Comparison of ENCODE assay signal across 1 cellular context in the genomic region with DNA sequence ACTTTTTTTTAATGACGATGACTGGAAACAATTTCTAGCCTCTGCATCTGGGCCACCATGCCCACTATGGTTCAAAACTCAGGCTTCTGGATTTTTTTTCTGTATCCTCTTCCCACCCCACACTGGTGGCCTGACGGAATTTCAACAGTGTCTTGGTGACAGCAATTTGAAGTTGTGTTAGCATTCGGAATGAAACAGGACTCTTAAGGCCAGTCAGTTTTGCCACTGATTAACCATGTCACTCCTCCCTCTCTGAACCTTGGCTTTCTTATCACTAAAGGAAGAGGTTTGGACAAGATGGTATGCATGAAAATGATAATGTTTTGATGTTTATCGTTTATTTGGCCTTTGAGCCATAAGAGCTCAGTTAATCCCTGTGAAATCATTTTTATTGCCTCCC.
TF ChIP-seq lines count a peak whose summit lies in the region.

No MANE protein-coding gene starts in this region.

TF ChIP-seq in HepG2, 621 proteins besides CTCF, POLR2A, EP300 and RAD21 (continued from another document and continues in another):
- TF ChIP-seq, protein P1, sequence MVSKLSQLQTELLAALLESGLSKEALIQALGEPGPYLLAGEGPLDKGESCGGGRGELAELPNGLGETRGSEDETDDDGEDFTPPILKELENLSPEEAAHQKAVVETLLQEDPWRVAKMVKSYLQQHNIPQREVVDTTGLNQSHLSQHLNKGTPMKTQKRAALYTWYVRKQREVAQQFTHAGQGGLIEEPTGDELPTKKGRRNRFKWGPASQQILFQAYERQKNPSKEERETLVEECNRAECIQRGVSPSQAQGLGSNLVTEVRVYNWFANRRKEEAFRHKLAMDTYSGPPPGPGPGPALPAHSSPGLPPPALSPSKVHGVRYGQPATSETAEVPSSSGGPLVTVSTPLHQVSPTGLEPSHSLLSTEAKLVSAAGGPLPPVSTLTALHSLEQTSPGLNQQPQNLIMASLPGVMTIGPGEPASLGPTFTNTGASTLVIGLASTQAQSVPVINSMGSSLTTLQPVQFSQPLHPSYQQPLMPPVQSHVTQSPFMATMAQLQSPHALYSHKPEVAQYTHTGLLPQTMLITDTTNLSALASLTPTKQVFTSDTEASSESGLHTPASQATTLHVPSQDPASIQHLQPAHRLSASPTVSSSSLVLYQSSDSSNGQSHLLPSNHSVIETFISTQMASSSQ (IDR thresholded peaks at IDR 0.05; ENCODE audit: low read depth): peak; percentile 93
- TF ChIP-seq, protein P1 (CRISPR knock-in tag; IDR thresholded peaks at IDR 0.05; ENCODE audit: borderline replicate concordance): peak; percentile 94; the same call in 1 of the 2 replicates
- TF ChIP-seq, protein P2, sequence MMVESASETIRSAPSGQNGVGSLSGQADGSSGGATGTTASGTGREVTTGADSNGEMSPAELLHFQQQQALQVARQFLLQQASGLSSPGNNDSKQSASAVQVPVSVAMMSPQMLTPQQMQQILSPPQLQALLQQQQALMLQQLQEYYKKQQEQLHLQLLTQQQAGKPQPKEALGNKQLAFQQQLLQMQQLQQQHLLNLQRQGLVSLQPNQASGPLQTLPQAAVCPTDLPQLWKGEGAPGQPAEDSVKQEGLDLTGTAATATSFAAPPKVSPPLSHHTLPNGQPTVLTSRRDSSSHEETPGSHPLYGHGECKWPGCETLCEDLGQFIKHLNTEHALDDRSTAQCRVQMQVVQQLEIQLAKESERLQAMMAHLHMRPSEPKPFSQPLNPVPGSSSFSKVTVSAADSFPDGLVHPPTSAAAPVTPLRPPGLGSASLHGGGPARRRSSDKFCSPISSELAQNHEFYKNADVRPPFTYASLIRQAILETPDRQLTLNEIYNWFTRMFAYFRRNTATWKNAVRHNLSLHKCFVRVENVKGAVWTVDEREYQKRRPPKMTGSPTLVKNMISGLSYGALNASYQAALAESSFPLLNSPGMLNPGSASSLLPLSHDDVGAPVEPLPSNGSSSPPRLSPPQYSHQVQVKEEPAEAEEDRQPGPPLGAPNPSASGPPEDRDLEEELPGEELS (CRISPR knock-in tag; IDR thresholded peaks at IDR 0.05): peak; percentile 86
- TF ChIP-seq CAMTA2 (CRISPR knock-in tag; IDR thresholded peaks at IDR 0.05; ENCODE audit: borderline replicate concordance) (no peak), CEBPG (CRISPR knock-in tag; IDR thresholded peaks at IDR 0.05) (peak; percentile 49), ZMYM2 (CRISPR knock-in tag; IDR thresholded peaks at IDR 0.05) (no peak), ZNF749 (CRISPR knock-in tag; IDR thresholded peaks at IDR 0.05; ENCODE audit: borderline replicate concordance) (no peak), ZNF33A (CRISPR knock-in tag; IDR thresholded peaks at IDR 0.05; ENCODE audit: borderline replicate concordance) (no peak), SIX4 (CRISPR knock-in tag; IDR thresholded peaks at IDR 0.05) (peak; percentile 73), CREM (IDR thresholded peaks at IDR 0.05) (peak; percentile 26; the same call in 1 of the 2 replicates), CREM (CRISPR knock-in tag; IDR thresholded peaks at IDR 0.05) (no peak), ZNF44 (CRISPR knock-in tag; IDR thresholded peaks at IDR 0.05) (no peak), SMAD9 (CRISPR knock-in tag; IDR thresholded peaks at IDR 0.05) (no peak), NR1H2 (CRISPR knock-in tag; IDR thresholded peaks at IDR 0.05; ENCODE audit: borderline replicate concordance, low read depth) (no peak), NPAS2 (CRISPR knock-in tag; IDR thresholded peaks at IDR 0.05; ENCODE audit: borderline replicate concordance) (no peak), NRL (CRISPR knock-in tag; IDR thresholded peaks at IDR 0.05; ENCODE audit: borderline replicate concordance) (no peak), RFXAP (CRISPR knock-in tag; IDR thresholded peaks at IDR 0.05; ENCODE audit: borderline replicate concordance) (no peak), ETV5 (CRISPR knock-in tag; IDR thresholded peaks at IDR 0.05; ENCODE audit: borderline replicate concordance) (peak; percentile 31; the same call in 1 of the 2 replicates), SRSF4 (IDR thresholded peaks at IDR 0.05; ENCODE audit: low read depth, low read length, poor library complexity, severe bottlenecking) (no peak), CHCHD3 (CRISPR knock-in tag; IDR thresholded peaks at IDR 0.05) (no peak), MAFK (conservative IDR thresholded peaks at IDR 0.05 in 1 of 2, IDR thresholded peaks at IDR 0.05 in 1 of 2; ENCODE audit: low read length in 2 of 2) (no peak), HNRNPUL1 (IDR thresholded peaks at IDR 0.05; ENCODE audit: low read depth, low read length) (0 out of 2 replicates have a peak, but pooled peaks have one; percentile 21), ZSCAN20 (CRISPR knock-in tag; IDR thresholded peaks at IDR 0.05; ENCODE audit: borderline replicate concordance) (no peak), JDP2 (CRISPR knock-in tag; IDR thresholded peaks at IDR 0.05; ENCODE audit: borderline replicate concordance) (no peak), ZNF256 (CRISPR knock-in tag; conservative IDR thresholded peaks at IDR 0.05) (no peak), TRIM24 (CRISPR knock-in tag; IDR thresholded peaks at IDR 0.05) (no peak), MIER3 (CRISPR knock-in tag; IDR thresholded peaks at IDR 0.05; ENCODE audit: borderline replicate concordance) (0 out of 2 replicates have a peak, but pooled peaks have one; percentile 28), IKZF1 (IDR thresholded peaks at IDR 0.05) (no peak), ZNF451 (CRISPR knock-in tag; IDR thresholded peaks at IDR 0.05) (no peak), XRCC5 (optimal IDR thresholded peaks at IDR 0.05; ENCODE audit: low read length) (no peak), CHD2 (IDR thresholded peaks at IDR 0.05; ENCODE audit: low read depth, low read length) (no peak), ZNF788 (CRISPR knock-in tag; IDR thresholded peaks at IDR 0.05; ENCODE audit: borderline replicate concordance) (no peak), ZNF263 (CRISPR knock-in tag; IDR thresholded peaks at IDR 0.05) (0 out of 2 replicates have a peak, but pooled peaks have one; percentile 45), MTF1 (CRISPR knock-in tag; IDR thresholded peaks at IDR 0.05) (no peak), PHF5A (CRISPR knock-in tag; IDR thresholded peaks at IDR 0.05; ENCODE audit: low read depth, unreplicated experiment) (no peak), ZNF496 (CRISPR knock-in tag; IDR thresholded peaks at IDR 0.05; ENCODE audit: insufficient replicate concordance) (no peak), ZFP62 (CRISPR knock-in tag; IDR thresholded peaks at IDR 0.05) (no peak), KDM6A (CRISPR knock-in tag; IDR thresholded peaks at IDR 0.05; ENCODE audit: low read depth) (0 out of 2 replicates have a peak, but pooled peaks have one; percentile 23), AKAP8 (CRISPR knock-in tag; IDR thresholded peaks at IDR 0.05) (no peak)
- TF ChIP-seq, protein P3, sequence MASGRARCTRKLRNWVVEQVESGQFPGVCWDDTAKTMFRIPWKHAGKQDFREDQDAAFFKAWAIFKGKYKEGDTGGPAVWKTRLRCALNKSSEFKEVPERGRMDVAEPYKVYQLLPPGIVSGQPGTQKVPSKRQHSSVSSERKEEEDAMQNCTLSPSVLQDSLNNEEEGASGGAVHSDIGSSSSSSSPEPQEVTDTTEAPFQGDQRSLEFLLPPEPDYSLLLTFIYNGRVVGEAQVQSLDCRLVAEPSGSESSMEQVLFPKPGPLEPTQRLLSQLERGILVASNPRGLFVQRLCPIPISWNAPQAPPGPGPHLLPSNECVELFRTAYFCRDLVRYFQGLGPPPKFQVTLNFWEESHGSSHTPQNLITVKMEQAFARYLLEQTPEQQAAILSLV (CRISPR knock-in tag; IDR thresholded peaks at IDR 0.05; ENCODE audit: borderline replicate concordance): no peak
- TF ChIP-seq, protein P4, sequence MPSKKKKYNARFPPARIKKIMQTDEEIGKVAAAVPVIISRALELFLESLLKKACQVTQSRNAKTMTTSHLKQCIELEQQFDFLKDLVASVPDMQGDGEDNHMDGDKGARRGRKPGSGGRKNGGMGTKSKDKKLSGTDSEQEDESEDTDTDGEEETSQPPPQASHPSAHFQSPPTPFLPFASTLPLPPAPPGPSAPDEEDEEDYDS (CRISPR knock-in tag; IDR thresholded peaks at IDR 0.05): peak; percentile 82
- TF ChIP-seq, protein P5, sequence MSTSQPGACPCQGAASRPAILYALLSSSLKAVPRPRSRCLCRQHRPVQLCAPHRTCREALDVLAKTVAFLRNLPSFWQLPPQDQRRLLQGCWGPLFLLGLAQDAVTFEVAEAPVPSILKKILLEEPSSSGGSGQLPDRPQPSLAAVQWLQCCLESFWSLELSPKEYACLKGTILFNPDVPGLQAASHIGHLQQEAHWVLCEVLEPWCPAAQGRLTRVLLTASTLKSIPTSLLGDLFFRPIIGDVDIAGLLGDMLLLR (CRISPR knock-in tag; IDR thresholded peaks at IDR 0.05): no peak
- TF ChIP-seq, protein P6, sequence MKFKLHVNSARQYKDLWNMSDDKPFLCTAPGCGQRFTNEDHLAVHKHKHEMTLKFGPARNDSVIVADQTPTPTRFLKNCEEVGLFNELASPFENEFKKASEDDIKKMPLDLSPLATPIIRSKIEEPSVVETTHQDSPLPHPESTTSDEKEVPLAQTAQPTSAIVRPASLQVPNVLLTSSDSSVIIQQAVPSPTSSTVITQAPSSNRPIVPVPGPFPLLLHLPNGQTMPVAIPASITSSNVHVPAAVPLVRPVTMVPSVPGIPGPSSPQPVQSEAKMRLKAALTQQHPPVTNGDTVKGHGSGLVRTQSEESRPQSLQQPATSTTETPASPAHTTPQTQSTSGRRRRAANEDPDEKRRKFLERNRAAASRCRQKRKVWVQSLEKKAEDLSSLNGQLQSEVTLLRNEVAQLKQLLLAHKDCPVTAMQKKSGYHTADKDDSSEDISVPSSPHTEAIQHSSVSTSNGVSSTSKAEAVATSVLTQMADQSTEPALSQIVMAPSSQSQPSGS (CRISPR knock-in tag; IDR thresholded peaks at IDR 0.05): no peak
- TF ChIP-seq, protein P7, sequence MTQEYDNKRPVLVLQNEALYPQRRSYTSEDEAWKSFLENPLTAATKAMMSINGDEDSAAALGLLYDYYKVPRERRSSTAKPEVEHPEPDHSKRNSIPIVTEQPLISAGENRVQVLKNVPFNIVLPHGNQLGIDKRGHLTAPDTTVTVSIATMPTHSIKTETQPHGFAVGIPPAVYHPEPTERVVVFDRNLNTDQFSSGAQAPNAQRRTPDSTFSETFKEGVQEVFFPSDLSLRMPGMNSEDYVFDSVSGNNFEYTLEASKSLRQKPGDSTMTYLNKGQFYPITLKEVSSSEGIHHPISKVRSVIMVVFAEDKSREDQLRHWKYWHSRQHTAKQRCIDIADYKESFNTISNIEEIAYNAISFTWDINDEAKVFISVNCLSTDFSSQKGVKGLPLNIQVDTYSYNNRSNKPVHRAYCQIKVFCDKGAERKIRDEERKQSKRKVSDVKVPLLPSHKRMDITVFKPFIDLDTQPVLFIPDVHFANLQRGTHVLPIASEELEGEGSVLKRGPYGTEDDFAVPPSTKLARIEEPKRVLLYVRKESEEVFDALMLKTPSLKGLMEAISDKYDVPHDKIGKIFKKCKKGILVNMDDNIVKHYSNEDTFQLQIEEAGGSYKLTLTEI (CRISPR knock-in tag; conservative IDR thresholded peaks at IDR 0.05): no peak
- TF ChIP-seq, protein P8, sequence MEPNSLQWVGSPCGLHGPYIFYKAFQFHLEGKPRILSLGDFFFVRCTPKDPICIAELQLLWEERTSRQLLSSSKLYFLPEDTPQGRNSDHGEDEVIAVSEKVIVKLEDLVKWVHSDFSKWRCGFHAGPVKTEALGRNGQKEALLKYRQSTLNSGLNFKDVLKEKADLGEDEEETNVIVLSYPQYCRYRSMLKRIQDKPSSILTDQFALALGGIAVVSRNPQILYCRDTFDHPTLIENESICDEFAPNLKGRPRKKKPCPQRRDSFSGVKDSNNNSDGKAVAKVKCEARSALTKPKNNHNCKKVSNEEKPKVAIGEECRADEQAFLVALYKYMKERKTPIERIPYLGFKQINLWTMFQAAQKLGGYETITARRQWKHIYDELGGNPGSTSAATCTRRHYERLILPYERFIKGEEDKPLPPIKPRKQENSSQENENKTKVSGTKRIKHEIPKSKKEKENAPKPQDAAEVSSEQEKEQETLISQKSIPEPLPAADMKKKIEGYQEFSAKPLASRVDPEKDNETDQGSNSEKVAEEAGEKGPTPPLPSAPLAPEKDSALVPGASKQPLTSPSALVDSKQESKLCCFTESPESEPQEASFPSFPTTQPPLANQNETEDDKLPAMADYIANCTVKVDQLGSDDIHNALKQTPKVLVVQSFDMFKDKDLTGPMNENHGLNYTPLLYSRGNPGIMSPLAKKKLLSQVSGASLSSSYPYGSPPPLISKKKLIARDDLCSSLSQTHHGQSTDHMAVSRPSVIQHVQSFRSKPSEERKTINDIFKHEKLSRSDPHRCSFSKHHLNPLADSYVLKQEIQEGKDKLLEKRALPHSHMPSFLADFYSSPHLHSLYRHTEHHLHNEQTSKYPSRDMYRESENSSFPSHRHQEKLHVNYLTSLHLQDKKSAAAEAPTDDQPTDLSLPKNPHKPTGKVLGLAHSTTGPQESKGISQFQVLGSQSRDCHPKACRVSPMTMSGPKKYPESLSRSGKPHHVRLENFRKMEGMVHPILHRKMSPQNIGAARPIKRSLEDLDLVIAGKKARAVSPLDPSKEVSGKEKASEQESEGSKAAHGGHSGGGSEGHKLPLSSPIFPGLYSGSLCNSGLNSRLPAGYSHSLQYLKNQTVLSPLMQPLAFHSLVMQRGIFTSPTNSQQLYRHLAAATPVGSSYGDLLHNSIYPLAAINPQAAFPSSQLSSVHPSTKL (CRISPR knock-in tag; IDR thresholded peaks at IDR 0.05): peak; percentile 74
- TF ChIP-seq, protein P9, sequence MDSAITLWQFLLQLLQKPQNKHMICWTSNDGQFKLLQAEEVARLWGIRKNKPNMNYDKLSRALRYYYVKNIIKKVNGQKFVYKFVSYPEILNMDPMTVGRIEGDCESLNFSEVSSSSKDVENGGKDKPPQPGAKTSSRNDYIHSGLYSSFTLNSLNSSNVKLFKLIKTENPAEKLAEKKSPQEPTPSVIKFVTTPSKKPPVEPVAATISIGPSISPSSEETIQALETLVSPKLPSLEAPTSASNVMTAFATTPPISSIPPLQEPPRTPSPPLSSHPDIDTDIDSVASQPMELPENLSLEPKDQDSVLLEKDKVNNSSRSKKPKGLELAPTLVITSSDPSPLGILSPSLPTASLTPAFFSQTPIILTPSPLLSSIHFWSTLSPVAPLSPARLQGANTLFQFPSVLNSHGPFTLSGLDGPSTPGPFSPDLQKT (CRISPR knock-in tag; IDR thresholded peaks at IDR 0.05; ENCODE audit: borderline replicate concordance): no peak
- TF ChIP-seq, protein P10, sequence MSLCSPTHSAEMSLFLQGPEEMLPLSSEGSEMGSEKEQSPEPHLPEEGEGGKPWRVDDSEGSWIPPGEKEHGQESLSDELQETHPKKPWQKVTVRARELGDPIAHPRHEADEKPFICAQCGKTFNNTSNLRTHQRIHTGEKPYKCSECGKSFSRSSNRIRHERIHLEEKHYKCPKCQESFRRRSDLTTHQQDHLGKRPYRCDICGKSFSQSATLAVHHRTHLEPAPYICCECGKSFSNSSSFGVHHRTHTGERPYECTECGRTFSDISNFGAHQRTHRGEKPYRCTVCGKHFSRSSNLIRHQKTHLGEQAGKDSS (CRISPR knock-in tag; IDR thresholded peaks at IDR 0.05; ENCODE audit: borderline replicate concordance, low read depth): no peak
